ENCODE assay signal across 8 cellular contexts in genomic region chr6:29723666-29724588, GRCh38. TPM values are rescaled to one million over a fixed set of nuclear protein-coding genes. Genes with fewer than 3 reads are reported as not detected.
A peak's percentile ranks its signal among the peaks of the same experiment; 100 is the strongest.
DNase-seq lines count a peak whose midpoint lies in the region; ATAC-seq, FAIRE-seq and TF ChIP-seq lines count a peak whose summit lies in the region.

No MANE protein-coding gene starts in this region.

- no peak overlapping the region for H2BK12ac ChIP-seq in H9 (ENCODE audit: insufficient read length, low read depth, low read length)

- TF ChIP-seq EP300 in K562 (IDR thresholded peaks at IDR 0.05; ENCODE audit: low read length): no peak

- H4K91ac ChIP-seq in H9 (ENCODE audit: insufficient read length, low read depth, low read length): no peak overlapping the region

- H3K23ac ChIP-seq in H9 (ENCODE audit: insufficient read length, low read depth, low read length): no peak overlapping the region

- intact Hi-C loops in Calu3 (cut with micrococcal nuclease; ENCODE audit: unreplicated experiment): no loop called here
- intact Hi-C loops in K562 (cut with micrococcal nuclease): no loop called here
- intact Hi-C loops in kidney (cut with DNase I): no loop called here

- H3K27ac ChIP-seq in H9 (ENCODE audit: insufficient read length, low read depth, low read length) (no peak overlapping the region), K562 (ENCODE audit: extremely low read depth, low read depth, low read length) (no peak overlapping the region), kidney (ENCODE audit: low read depth in 2 of 2, low read length in 2 of 2) (peak overlapping the region; percentile 83 to 94)

- CTCF ChIA-PET in Calu3 (lab: Charles Lee) (no interaction called here), K562 (lab: Yijun Ruan, JAX; ENCODE audit: low intra/inter-chr PET ratio) (no interaction called here)

- no peak overlapping the region for H2AK5ac ChIP-seq in H9 (ENCODE audit: insufficient read length, low read length)

- H3K27me3 Mint-ChIP-seq in Calu3 (ENCODE audit: unreplicated experiment): no peaks in the 10 kb centered on the region
- peaks cover 58% of the 10 kb centered on the region for H3K27me3 Mint-ChIP-seq in H9 (ENCODE audit: low read depth)

- no peaks in the 10 kb centered on the region; the same call in 1 of the 2 replicates for H3K4me1 ChIP-seq in H9 (ENCODE audit: insufficient read depth, low read length)
- peaks cover 0 to 10% of the 10 kb centered on the region in 2 experiments; a peak in 2 of 5 replicates for H3K4me1 ChIP-seq in K562 (replicated peaks in 1 of 2; ENCODE audit: control insufficient read depth in 2 of 2, insufficient read depth in 2 of 2, low read length in 2 of 2)
- peaks cover 0 to 12% of the 10 kb centered on the region in 2 donors for H3K4me1 ChIP-seq in kidney (ENCODE audit: control insufficient read depth in 1 of 2, insufficient read depth in 1 of 2, low read depth in 1 of 2, low read length in 2 of 2)

- H4K20me1 ChIP-seq in H9 (ENCODE audit: control insufficient read depth, insufficient read depth, insufficient read length): no peaks in the 10 kb centered on the region
- no peaks in the 10 kb centered on the region for H4K20me1 ChIP-seq in K562 (replicated peaks; ENCODE audit: control insufficient read depth, insufficient read depth, low read length)

- no peaks in the 10 kb centered on the region for H3K79me1 ChIP-seq in H9 (ENCODE audit: insufficient read depth, low read depth, low read length, poor library complexity, severe bottlenecking)

- no peak for TF ChIP-seq POLR2A in K562 (conservative IDR thresholded peaks at IDR 0.05)

- BruUV-seq in Calu3 (replicated peaks; lab: Mats Ljungman, UMichigan) (TSS peak; percentile 39), K562 (replicated peaks; lab: Mats Ljungman, UMichigan) (no TSS peak)

- no peak for TF ChIP-seq RAD21 in K562 (CRISPR knock-in tag; conservative IDR thresholded peaks at IDR 0.05 in 1 of 2, IDR thresholded peaks at IDR 0.05 in 1 of 2)

- no peaks in the 10 kb centered on the region for H3K9me1 ChIP-seq in K562 (ENCODE audit: control insufficient read depth, insufficient read depth, low read length)

- H2BK5ac ChIP-seq in H9 (ENCODE audit: insufficient read length, low read length): no peak overlapping the region

- peaks cover 4% of the 10 kb centered on the region for H3K23me2 ChIP-seq in H9 (ENCODE audit: insufficient read length, low read depth, low read length, poor library complexity, severe bottlenecking)

- POLR2A ChIA-PET in K562 (lab: Yijun Ruan, JAX): no interaction called here

- no peak overlapping the region for H2BK20ac ChIP-seq in H9 (ENCODE audit: low read depth, low read length, poor library complexity, severe bottlenecking)

- no peak overlapping the region for H3K4ac ChIP-seq in H9 (ENCODE audit: low read depth, low read length)

- DNase-seq in Calu3: peak; percentile 17
- peak; percentile 80 for DNase-seq in H9
- peak; percentile 51 to 71 (median 69) for DNase-seq in T-helper 1 cell
- DNase-seq in K562 (ENCODE audit: extremely low read depth in 1 of 4, low spot score in 3 of 4): peak in 2 of 4 experiments; percentile 24 to 27
- peak; percentile 85 for DNase-seq in kidney
- peak; percentile 72 to 78 for DNase-seq in stimulated activated CD4-positive, alpha-beta T cell treated with anti-CD3 and anti-CD28 coated beads, Interleukin-2, amount 100 ng/mL, for 48 hours
- DNase-seq in SIG-M5 treated with dmso at 0.1 percent for 504 hours (lab: John Stamatoyannopoulos, UW; ENCODE audit: unreplicated experiment): no peak

- H3K79me2 ChIP-seq in H9 (ENCODE audit: insufficient read depth, low read length) (no peaks in the 10 kb centered on the region), K562 (ENCODE audit: control insufficient read depth, insufficient read depth, low read length) (no peaks in the 10 kb centered on the region)

- H3K14ac ChIP-seq in H9 (ENCODE audit: insufficient read depth, low read length): no peak overlapping the region

- no peak for TF ChIP-seq CTCF in Calu3 (IDR thresholded peaks at IDR 0.05; ENCODE audit: unreplicated experiment)
- TF ChIP-seq CTCF in H9 (conservative IDR thresholded peaks at IDR 0.05): no peak
- no peak for TF ChIP-seq CTCF in K562 (IDR thresholded peaks at IDR 0.05 in 2 of 3, conservative IDR thresholded peaks at IDR 0.05 in 1 of 3; ENCODE audit: insufficient read depth in 2 of 3, low read depth in 1 of 3, low read length in 3 of 3)
- no peak for TF ChIP-seq CTCF in kidney (IDR thresholded peaks at IDR 0.05; ENCODE audit: borderline replicate concordance, extremely low read depth, insufficient read depth)

- H3K9me3 Mint-ChIP-seq in Calu3 (ENCODE audit: low read depth, unreplicated experiment) (no peaks in the 10 kb centered on the region), H9 (no peaks in the 10 kb centered on the region)

- no peak overlapping the region for H3K18ac ChIP-seq in H9 (ENCODE audit: insufficient read length, low read depth, low read length)

- in situ Hi-C loops in K562 (cut with MboI): no loop called here

- H3K4me1 Mint-ChIP-seq in Calu3 (ENCODE audit: low read depth, unreplicated experiment): no peaks in the 10 kb centered on the region
- peaks cover 6 to 10% of the 10 kb centered on the region in 2 experiments for H3K4me1 Mint-ChIP-seq in H9

- no peak overlapping the region for H4K5ac ChIP-seq in H9 (ENCODE audit: insufficient read length, low read depth, low read length)

- H3K27me3 ChIP-seq in H9 (ENCODE audit: insufficient read depth, low read length) (peaks cover 9% of the 10 kb centered on the region; the same call in 1 of the 2 replicates), K562 (ENCODE audit: control insufficient read depth in 2 of 2, insufficient read depth in 2 of 2, low read length in 2 of 2) (peaks cover 4 to 34% of the 10 kb centered on the region in 2 experiments; a peak in 2 of 5 replicates)

- H3K36me3 ChIP-seq in K562 (ENCODE audit: control insufficient read depth, insufficient read depth, low read length): no peaks in the 10 kb centered on the region
- H3K36me3 ChIP-seq in kidney (ENCODE audit: control insufficient read depth in 1 of 2, insufficient read depth in 2 of 2, low read length in 2 of 2): peaks cover 0 to 2% of the 10 kb centered on the region in 2 donors

- no peak overlapping the region for H2BK120ac ChIP-seq in H9 (ENCODE audit: low read depth, low read length, poor library complexity, severe bottlenecking)

- no peak overlapping the region for H3K9ac ChIP-seq in H9 (ENCODE audit: extremely low read depth, insufficient read length, low read length)
- no peak overlapping the region for H3K9ac ChIP-seq in K562 (ENCODE audit: insufficient read depth in 1 of 2, low read depth in 2 of 2, low read length in 2 of 2)
- peak overlapping the region; percentile 80 to 93 for H3K9ac ChIP-seq in kidney (ENCODE audit: low read length in 2 of 2)

- no peak for FAIRE-seq in K562 (lab: Jason Lieb, UNC)
- FAIRE-seq in kidney (lab: Jason Lieb, UNC): no peak

- H3T11ph ChIP-seq in H9 (ENCODE audit: low read length): no peak overlapping the region

- H3K56ac ChIP-seq in H9 (ENCODE audit: insufficient read length, low read depth, low read length): no peak overlapping the region

- peak overlapping the region; percentile 59 for H3K27ac Mint-ChIP-seq in Calu3 (ENCODE audit: unreplicated experiment)
- H3K27ac Mint-ChIP-seq in H9: no peak overlapping the region; a peak in 1 of 7 replicates

- H2AFZ ChIP-seq in H9 (ENCODE audit: low read length): no peak overlapping the region
- no peak overlapping the region for H2AFZ ChIP-seq in K562 (ENCODE audit: low read depth, low read length)

- H3K36me3 Mint-ChIP-seq in Calu3 (ENCODE audit: insufficient read depth, unreplicated experiment): peaks cover 24% of the 10 kb centered on the region
- peaks cover 0 to 3% (median 2%) of the 10 kb centered on the region in 3 experiments; a peak in 3 of 7 replicates for H3K36me3 Mint-ChIP-seq in H9 (ENCODE audit: insufficient read depth in 1 of 3, low read depth in 3 of 3)

- no peak overlapping the region for H4K8ac ChIP-seq in H9 (replicated peaks; ENCODE audit: insufficient read length, low read depth, low read length)

- WGBS in H9 (ENCODE audit: extremely low coverage, insufficient read length, low lambda C conversion rate): no CpG with 5 or more reads among the region's 76 CpGs
- 40% methylated on average over 45 of the region's 76 CpGs for WGBS in K562 (ENCODE audit: insufficient coverage, low coverage, missing lambda C conversion rate)

- H3K4me3 ChIP-seq in K562: no peak overlapping the region
- H3K4me3 ChIP-seq in kidney (ENCODE audit: low read length in 2 of 2): peak overlapping the region; percentile 71 to 87

- H2BK15ac ChIP-seq in H9 (ENCODE audit: low read depth, low read length): no peak overlapping the region

- ATAC-seq in K562: no peak
- no peak for ATAC-seq in HG03342 (IDR thresholded peaks at IDR 0.05; ENCODE audit: unreplicated experiment)

- H3K4me3 Mint-ChIP-seq in Calu3 (ENCODE audit: low read depth, unreplicated experiment): peak overlapping the region; percentile 67
- H3K4me3 Mint-ChIP-seq in H9: peak overlapping the region; percentile 73 to 86

- H3K9me3 ChIP-seq in H9 (ENCODE audit: control insufficient read depth, low read depth, low read length): no peaks in the 10 kb centered on the region
- H3K9me3 ChIP-seq in K562 (replicated peaks; ENCODE audit: control insufficient read depth, insufficient read depth, low read depth, low read length): no peaks in the 10 kb centered on the region
- no peaks in the 10 kb centered on the region for H3K9me3 ChIP-seq in kidney (ENCODE audit: control insufficient read depth in 1 of 2, low read length in 2 of 2)

- H3K4me2 ChIP-seq in H9 (ENCODE audit: insufficient read depth, insufficient read length, low read length): peak overlapping the region; percentile 67
- H3K4me2 ChIP-seq in K562 (ENCODE audit: insufficient read depth, low read length): no peak overlapping the region

RNA-seq across cellular contexts. Expression of gene HLA-F, which starts 0.7 kb away (rescaled TPM):
- total RNA-seq in Calu3 (2022): 57.9 and 119 TPM in 2 replicates
- total RNA-seq in H9 (2021): 7.0 and 7.4 TPM in 2 replicates
- not detected in 2 replicates for total RNA-seq in K562 (2011; cell fraction: chromatin; rRNA removed; ENCODE audit: low replicate concordance)
- not detected in 2 replicates for total RNA-seq in K562 (2011; cell fraction: nucleolus; rRNA removed)
- total RNA-seq in K562 (2011; cell fraction: nucleoplasm; rRNA removed): not detected in 2 replicates
- not detected in 2 replicates for total RNA-seq in K562 (2014; rRNA removed)
- not detected in 2 replicates for total RNA-seq in K562 (2014; rRNA removed; fragmentation: Illumina TruSeq; extraction: Trizol)
- total RNA-seq in K562 (2015; rRNA removed; fragmentation: Illumina TruSeq; extraction: Trizol): not detected in 2 replicates
- 0.40 and 0.89 TPM in 2 replicates for total RNA-seq in K562 (2021)
- not detected in 2 replicates for polyA plus RNA-seq in K562 (2011; rRNA removed)
- polyA plus RNA-seq in K562 (2011; cell fraction: cytosol; rRNA removed): not detected in 2 replicates
- polyA plus RNA-seq in K562 (2011; cell fraction: nucleus; rRNA removed): not detected in 2 replicates
- 0.43 and 1.1 TPM in 2 replicates for polyA plus RNA-seq in K562 (2012)
- polyA plus RNA-seq in K562 (2014; fragmentation: Illumina TruSeq; extraction: Trizol): not detected in 2 replicates
- under 1 TPM; 0.46 to 0.76 TPM for polyA plus RNA-seq in K562 (2014; fragmentation: Nextera tagmentation; extraction: Ambion mirVana)
- 0.15 TPM in 1 of 2 replicates, not detected in the other for polyA plus RNA-seq in K562 (2014; rRNA removed)
- polyA minus RNA-seq in K562 (2011; rRNA and poly(A)+ RNA removed): not detected in 2 replicates
- polyA minus RNA-seq in K562 (2011; cell fraction: cytosol; rRNA and poly(A)+ RNA removed): not detected in 2 replicates
- not detected in 2 replicates for polyA minus RNA-seq in K562 (2011; cell fraction: nucleus; rRNA and poly(A)+ RNA removed)
- total RNA-seq in kidney: 87.8 TPM
- polyA plus RNA-seq in kidney (ENCODE audit: insufficient read depth, low read depth, low replicate concordance): 52.1 TPM

RNA-seq across cellular contexts. Expression of gene ZFP57, which starts 43.0 kb away (rescaled TPM):
- total RNA-seq in Calu3 (2022): 0.83 TPM in 1 of 2 replicates, not detected in the other
- 1.4 and 1.7 TPM in 2 replicates for total RNA-seq in H9 (2021)
- 0.14 TPM in 1 of 2 replicates, not detected in the other for total RNA-seq in K562 (2011; cell fraction: chromatin; rRNA removed; ENCODE audit: low replicate concordance)
- total RNA-seq in K562 (2011; cell fraction: nucleolus; rRNA removed): not detected in 2 replicates
- not detected in 2 replicates for total RNA-seq in K562 (2011; cell fraction: nucleoplasm; rRNA removed)
- 0.20 and 0.23 TPM in 2 replicates for total RNA-seq in K562 (2014; rRNA removed)
- total RNA-seq in K562 (2014; rRNA removed; fragmentation: Illumina TruSeq; extraction: Trizol): 0.13 and 0.22 TPM in 2 replicates
- total RNA-seq in K562 (2015; rRNA removed; fragmentation: Illumina TruSeq; extraction: Trizol): 0.07 TPM in 1 of 2 replicates, not detected in the other
- 0.13 TPM in 2 replicates for total RNA-seq in K562 (2021)
- 0.04 TPM in 1 of 2 replicates, not detected in the other for polyA plus RNA-seq in K562 (2011; rRNA removed)
- polyA plus RNA-seq in K562 (2011; cell fraction: cytosol; rRNA removed): not detected in 2 replicates
- polyA plus RNA-seq in K562 (2011; cell fraction: nucleus; rRNA removed): not detected in 2 replicates
- 0.05 and 0.15 TPM in 2 replicates for polyA plus RNA-seq in K562 (2012)
- polyA plus RNA-seq in K562 (2014; fragmentation: Illumina TruSeq; extraction: Trizol): 0.10 and 0.28 TPM in 2 replicates
- polyA plus RNA-seq in K562 (2014; fragmentation: Nextera tagmentation; extraction: Ambion mirVana): under 1 TPM; 0.07 to 0.11 TPM
- polyA plus RNA-seq in K562 (2014; rRNA removed): 0.09 and 0.28 TPM in 2 replicates
- polyA minus RNA-seq in K562 (2011; rRNA and poly(A)+ RNA removed): not detected in 2 replicates
- not detected in 2 replicates for polyA minus RNA-seq in K562 (2011; cell fraction: cytosol; rRNA and poly(A)+ RNA removed)
- polyA minus RNA-seq in K562 (2011; cell fraction: nucleus; rRNA and poly(A)+ RNA removed): not detected in 2 replicates
- 1.1 TPM for total RNA-seq in kidney
- polyA plus RNA-seq in kidney (ENCODE audit: insufficient read depth, low read depth, low replicate concordance): not detected

Comparison
In these comparisons a context has a peak if more than half of its experiments do, and no peak if none do; other contexts are left out.
1. H3K27ac ChIP-seq: peak in kidney (2 of 2); none in H9 (single experiment) and K562 (single experiment).
2. H3K9ac ChIP-seq: peak in kidney (2 of 2); none in H9 (single experiment) and K562 (0 of 2).